In the genomic region with DNA sequence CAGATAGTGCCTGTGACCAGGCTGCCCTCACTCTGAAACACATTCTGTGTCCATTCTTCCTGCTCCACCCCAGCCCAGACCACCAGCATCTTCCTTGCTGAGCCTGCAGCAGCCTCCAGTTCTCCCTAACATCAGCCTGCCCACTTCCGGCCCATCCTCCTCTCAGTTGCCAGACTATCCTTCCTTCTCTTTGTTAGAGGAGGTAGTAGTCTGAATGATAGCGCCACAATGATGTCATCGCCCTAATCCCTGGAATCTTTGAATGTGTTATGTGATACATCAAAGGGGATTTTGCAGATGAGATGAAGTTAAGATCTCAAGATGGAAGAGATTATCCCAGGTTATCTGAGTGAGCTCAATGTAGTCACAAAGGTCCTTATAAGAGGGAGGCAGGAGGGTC, we compare ENCODE assay signal across 1 cellular context.
TF ChIP-seq lines count a peak whose summit lies in the region.

No MANE protein-coding gene starts in this region.

TF ChIP-seq in IMR-90, 13 proteins besides CTCF, POLR2A, EP300 and RAD21 (continued from another document):
- TF ChIP-seq USF2 (IDR thresholded peaks at IDR 0.05; ENCODE audit: low read depth, low read length), result no peak
